ENCODE assay signal across 9 cellular contexts in the genomic region with DNA sequence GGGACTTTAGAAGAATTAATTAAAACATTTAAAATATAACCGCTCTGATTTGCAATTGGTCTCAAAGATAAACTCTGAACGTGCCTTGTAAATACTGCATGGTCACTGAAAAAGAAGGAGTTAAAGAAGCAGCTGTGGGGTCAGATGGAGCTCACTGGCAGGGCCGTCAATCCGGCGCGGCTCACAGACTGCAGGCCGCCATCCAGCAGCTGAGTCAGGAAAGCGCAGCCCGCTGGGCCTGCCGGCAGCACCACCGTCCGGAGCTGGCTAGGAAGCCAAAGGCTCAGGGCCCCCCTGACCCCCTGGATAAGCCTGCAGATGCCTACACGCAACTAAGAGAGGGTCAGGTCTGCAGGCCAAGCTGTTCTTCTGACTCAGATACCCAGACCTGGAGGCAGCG. TPM values are rescaled to one million over a fixed set of nuclear protein-coding genes. Genes with fewer than 3 reads are reported as not detected.
DNase-seq lines count a peak whose midpoint lies in the region; ATAC-seq and TF ChIP-seq lines count a peak whose summit lies in the region.
"Had no signal": no experiment of that assay in that cellular context is flagged by ENCODE, and none has a peak within 500 bp of the region (broad histone marks: within the 10 kb centered on the region; RNA-seq: fewer than 3 reads in every experiment).

No MANE protein-coding gene starts in this region.

- no peak overlapping the region for H3K9ac ChIP-seq in MM.1S (ENCODE audit: low read length)

- H3K4me3 ChIP-seq in Panc1 (ENCODE audit: low read depth in 2 of 2, low read length in 2 of 2) (no peak overlapping the region), heart right ventricle (peak overlapping the region in 9 of 10 donors; percentile 1 to 45 (median 39)), MM.1S (ENCODE audit: low read length) (no peak overlapping the region)

- no TSS peak for BruUV-seq in Panc1 (replicated peaks; lab: Mats Ljungman, UMichigan)

- intact Hi-C loops in Panc1 (cut with micrococcal nuclease; ENCODE audit: unreplicated experiment): loop anchor here (5.0 kb wide), 2 partner anchors 71 to 226 kb away; no protein-coding TSS in a partner anchor
- intact Hi-C loops in heart right ventricle (cut with DNase I): loop anchor here in 9 of 10 donors (1.0 to 5.0 kb wide), 5 partner anchors 71 to 226 kb away; no protein-coding TSS in a partner anchor

- TF ChIP-seq CTCF in Panc1 (IDR thresholded peaks at IDR 0.05) (no peak; the same call in 1 of the 2 replicates), heart right ventricle (IDR thresholded peaks at IDR 0.05) (peak in 4 of 9 donors; percentile 3 to 33 (median 18)), omental fat pad (IDR thresholded peaks at IDR 0.05) (no peak), MM.1S (IDR thresholded peaks at IDR 0.05; ENCODE audit: low read length) (no peak)

- in situ Hi-C loops in Panc1 (cut with HindIII; ENCODE audit: low pct_unique_long_range_greater_than_20kb, low sequenced_read_pairs): no loop called here

- no peak overlapping the region for H3K27ac ChIP-seq in Panc1 (ENCODE audit: low read length)
- H3K27ac ChIP-seq in heart right ventricle: peak overlapping the region in 8 of 10 donors; percentile 8 to 80 (median 36)
- H3K27ac ChIP-seq in MM.1S (ENCODE audit: low read length): no peak overlapping the region

- no peak overlapping the region for H2AFZ ChIP-seq in MM.1S (ENCODE audit: low read length)

- H3K4me1 ChIP-seq in Panc1 (ENCODE audit: control insufficient read depth, insufficient read depth, low read length): peaks cover 7% of the 10 kb centered on the region
- peaks cover 2 to 29% (median 19%) of the 10 kb centered on the region in 9 donors for H3K4me1 ChIP-seq in heart right ventricle
- no peaks in the 10 kb centered on the region for H3K4me1 ChIP-seq in MM.1S (ENCODE audit: low read length)

- peak; percentile 30; the same call in 1 of the 2 replicates for ATAC-seq in Panc1
- ATAC-seq in heart right ventricle: peak; percentile 27 to 82 (median 68)
- ATAC-seq in omental fat pad (ENCODE audit: low FRiP score): peak; percentile 68
- ATAC-seq in HG02884 (IDR thresholded peaks at IDR 0.05; ENCODE audit: unreplicated experiment): no peak

- H3K9me2 ChIP-seq in MM.1S (replicated peaks; ENCODE audit: insufficient read depth, low read length): no peaks in the 10 kb centered on the region

- no peaks in the 10 kb centered on the region for H4K20me1 ChIP-seq in MM.1S (ENCODE audit: insufficient read depth, low read length)

- CTCF ChIA-PET in Panc1 (lab: Charles Lee): interaction anchor here (0.8 to 1.2 kb wide), 3 partner anchors 88 to 227 kb away, joined by 3 to 7 read pairs (median 3); no protein-coding TSS in a partner anchor

- 19 to 28% methylated on average over 14 of the region's 14 CpGs for WGBS in heart right ventricle, 2 donors

- no peaks in the 10 kb centered on the region for H3F3A ChIP-seq in MM.1S (ENCODE audit: insufficient read depth, low read length)

- DNase-seq in AG08395 (ENCODE audit: low spot score) (peak; percentile 80), Panc1 (ENCODE audit: low read depth, low spot score) (no peak), heart right ventricle (peak; percentile 34 to 47), omental fat pad (ENCODE audit: low spot score) (no peak), GF-D8 (lab: John Stamatoyannopoulos, UW) (no peak), MM.1S (no peak)
- no peak for DNase-seq in stimulated activated CD4-positive, alpha-beta T cell treated with anti-CD3 and anti-CD28 coated beads, Interleukin-12 subunit alpha, Interleukin-12 subunit beta, amount 100 ng/mL, for 4 hours

- H3K27me3 ChIP-seq in Panc1 (ENCODE audit: control insufficient read depth, insufficient read depth, low read length): no peaks in the 10 kb centered on the region
- no peaks in the 10 kb centered on the region for H3K27me3 ChIP-seq in heart right ventricle
- no peaks in the 10 kb centered on the region for H3K27me3 ChIP-seq in MM.1S (replicated peaks; ENCODE audit: insufficient read depth, low read length)

- POLR2A ChIA-PET in Panc1 (lab: Charles Lee): no interaction called here

- no peak overlapping the region for H3K4me2 ChIP-seq in MM.1S (ENCODE audit: low read depth, low read length)

- H3K79me2 ChIP-seq in MM.1S (ENCODE audit: low read length): no peaks in the 10 kb centered on the region

- H3K9me3 ChIP-seq in Panc1 (ENCODE audit: control insufficient read depth, insufficient read depth, low read depth, low read length) (no peaks in the 10 kb centered on the region), heart right ventricle (no peaks in the 10 kb centered on the region), MM.1S (replicated peaks; ENCODE audit: insufficient read depth, low read length) (no peaks in the 10 kb centered on the region)

- H3K36me3 ChIP-seq in Panc1 (ENCODE audit: control insufficient read depth, insufficient read depth, low read length): no peaks in the 10 kb centered on the region
- no peaks in the 10 kb centered on the region for H3K36me3 ChIP-seq in heart right ventricle
- no peaks in the 10 kb centered on the region for H3K36me3 ChIP-seq in MM.1S (replicated peaks; ENCODE audit: insufficient read depth, low read length)

RNA-seq across cellular contexts. Expression of gene FRMD1, which starts 54.2 kb away (rescaled TPM):
- total RNA-seq in Panc1 (2021; ENCODE audit: unreplicated experiment) (0.15 TPM), heart right ventricle (1 to 10 TPM in 1 of 10 donors, under 1 TPM in 5, not detected in 4; 0.15 to 1.3 (median 0.24) TPM), omental fat pad (1 to 10 TPM in 2 of 4 donors, under 1 TPM in 2; 0.79 to 4.8 (median 1.7) TPM)
- not detected for polyA plus RNA-seq in Panc1 (2012; ENCODE audit: insufficient read length)
- polyA plus RNA-seq in heart right ventricle: under 1 TPM; 0.12 to 0.22 TPM
- total RNA-seq: pulmonary artery endothelial cell had no signal

Comparison
In these comparisons a context has a peak if more than half of its experiments do, and no peak if none do; other contexts are left out.
1. DNase-seq: peak in AG08395 (single experiment) and heart right ventricle (2 of 2); none in Panc1 (single experiment), omental fat pad (single experiment), GF-D8 (single experiment), stimulated activated CD4-positive, alpha-beta T cell treated with anti-CD3 and anti-CD28 coated beads, Interleukin-12 subunit alpha, Interleukin-12 subunit beta, amount 100 ng/mL, for 4 hours (single experiment) and MM.1S (single experiment).
2. H3K27ac ChIP-seq: peak in heart right ventricle (8 of 10); none in Panc1 (single experiment) and MM.1S (single experiment).
3. H3K4me3 ChIP-seq: peak in heart right ventricle (9 of 10); none in Panc1 (0 of 2) and MM.1S (single experiment).